ENCODE assay signal across 13 cellular contexts in the genomic region with DNA sequence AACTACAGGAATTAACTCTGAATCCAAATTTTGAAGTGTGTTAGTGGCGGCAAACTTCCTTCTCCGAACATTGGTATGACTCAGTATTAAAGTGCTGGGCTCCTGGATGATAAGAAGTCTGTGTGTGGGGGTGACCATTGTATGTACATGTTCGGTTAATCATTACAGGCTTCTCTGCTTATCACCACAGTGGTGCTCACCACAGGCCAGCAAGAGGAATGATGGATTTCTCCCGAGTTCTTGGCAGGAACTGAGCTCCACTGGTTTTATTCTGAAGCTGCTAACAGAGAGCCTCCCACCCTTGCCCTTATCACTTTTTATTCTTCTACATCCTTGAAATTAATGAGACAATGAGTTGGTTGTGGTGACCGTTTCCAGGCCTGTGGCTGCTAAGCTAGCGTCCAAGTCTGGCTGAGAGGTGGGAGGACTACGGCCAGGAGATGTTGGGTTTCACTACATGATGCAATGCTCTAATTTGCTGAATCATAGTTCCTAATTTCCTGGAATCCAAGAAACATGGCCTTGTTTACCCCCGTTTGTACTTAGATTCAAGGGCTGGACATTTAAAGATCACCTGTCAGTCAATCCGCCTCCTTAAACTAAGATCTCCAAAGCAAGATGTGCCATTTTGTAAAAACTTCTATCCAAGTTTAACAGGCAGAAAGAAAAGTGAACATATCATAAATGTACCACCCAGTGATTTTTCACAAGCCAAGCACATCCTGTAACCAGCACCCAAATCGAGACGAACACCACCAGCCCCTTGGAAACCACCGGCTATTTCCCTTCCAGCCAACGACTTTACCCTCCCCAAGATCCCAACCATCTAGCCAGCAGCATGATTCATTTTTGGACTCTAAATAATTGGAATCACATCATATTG.
DNase-seq lines count a peak whose midpoint lies in the region; ATAC-seq, FAIRE-seq and TF ChIP-seq lines count a peak whose summit lies in the region.
"Had no signal": no experiment of that assay in that cellular context is flagged by ENCODE, and none has a peak within 500 bp of the region (broad histone marks: within the 10 kb centered on the region; RNA-seq: fewer than 3 reads in every experiment).

No MANE protein-coding gene starts in this region.

- H3K27ac ChIP-seq in CD8-positive, alpha-beta memory T cell (ENCODE audit: low read depth, low read length) = peak overlapping the region; percentile 66
- H3K27ac ChIP-seq in PC-9 (peak overlapping the region; percentile 42; the same call in 1 of the 2 replicates), pancreas (peak overlapping the region; percentile 39 to 85 (median 62))

- TF ChIP-seq CTCF in PC-9 (conservative IDR thresholded peaks at IDR 0.05) = no peak
- no peak for TF ChIP-seq CTCF in fibroblast of the aortic adventitia (IDR thresholded peaks at IDR 0.05; ENCODE audit: insufficient read depth, low read length)
- TF ChIP-seq CTCF in pancreas (IDR thresholded peaks at IDR 0.05) = no peak

- H3K9me3 ChIP-seq in CD8-positive, alpha-beta memory T cell (ENCODE audit: low read length) = no peaks in the 10 kb centered on the region
- H3K9me3 ChIP-seq in PC-9 (ENCODE audit: insufficient read depth, low read depth) (no peaks in the 10 kb centered on the region), pancreas (no peaks in the 10 kb centered on the region), HAP-1 (peaks cover 2% of the 10 kb centered on the region; the same call in 1 of the 2 replicates)

- no peak overlapping the region for H3K27ac Mint-ChIP-seq in CD8-positive, alpha-beta memory T cell
- H3K27ac Mint-ChIP-seq in activated CD4-positive, alpha-beta T cell treated with anti-CD3 and anti-CD28 coated beads, Interleukin-2, amount 10 ng/mL, durations not matched to agents 24 days and 14 days = no peak overlapping the region
- H3K27ac Mint-ChIP-seq: CD4-positive, CD25-positive, alpha-beta regulatory T cell; memory B cell had no signal

- H3K4me1 Mint-ChIP-seq in CD8-positive, alpha-beta memory T cell = no peaks in the 10 kb centered on the region
- H3K4me1 Mint-ChIP-seq in activated CD4-positive, alpha-beta T cell treated with anti-CD3 and anti-CD28 coated beads, Interleukin-2, amount 10 ng/mL, durations not matched to agents 24 days and 14 days = no peaks in the 10 kb centered on the region
- H3K4me1 Mint-ChIP-seq: CD4-positive, CD25-positive, alpha-beta regulatory T cell; memory B cell had no signal

- H3K36me3 ChIP-seq in CD8-positive, alpha-beta memory T cell (ENCODE audit: insufficient read depth, low read length) = no peaks in the 10 kb centered on the region
- H3K36me3 ChIP-seq in PC-9 (ENCODE audit: low read depth) = no peaks in the 10 kb centered on the region
- H3K36me3 ChIP-seq in pancreas = no peaks in the 10 kb centered on the region
- H3K36me3 ChIP-seq in HAP-1 (replicated peaks) = no peaks in the 10 kb centered on the region

- no peak overlapping the region for H3K4me2 ChIP-seq in PC-9

- no peaks in the 10 kb centered on the region for H4K20me1 ChIP-seq in PC-9 (ENCODE audit: insufficient read depth)

- no peaks in the 10 kb centered on the region for H3K27me3 ChIP-seq in CD8-positive, alpha-beta memory T cell (ENCODE audit: insufficient read depth, low read length, poor library complexity, severe bottlenecking)
- no peaks in the 10 kb centered on the region for H3K27me3 ChIP-seq in PC-9 (ENCODE audit: insufficient read depth, low read depth)
- H3K27me3 ChIP-seq in pancreas = no peaks in the 10 kb centered on the region
- H3K27me3 ChIP-seq in HAP-1 (ENCODE audit: low read depth) = no peaks in the 10 kb centered on the region

- H2AFZ ChIP-seq in PC-9 = peak overlapping the region; percentile 50; the same call in 1 of the 2 replicates

- CTCF ChIA-PET in CD8-positive, alpha-beta memory T cell (lab: Charles Lee) = no interaction called here
- CTCF ChIA-PET in PC-9 (lab: Charles Lee) = no interaction called here

- 29 to 32% methylated on average over 13 of the region's 13 CpGs for WGBS in pancreas, 2 donors

- intact Hi-C loops in PC-9 (cut with micrococcal nuclease; ENCODE audit: unreplicated experiment) (no loop called here), pancreas (cut with DNase I) (no loop called here)
- intact Hi-C loops in activated CD4-positive, alpha-beta T cell treated with anti-CD3 and anti-CD28 coated beads, Interleukin-2, amount 10 ng/mL, durations not matched to agents 24 days and 14 days (cut with micrococcal nuclease) = no loop called here

- in situ Hi-C loops in HAP-1 (cut with MboI; ENCODE audit: low sequenced_read_pairs) = no loop called here

- ATAC-seq in pancreas = peak; percentile 98 to 99 (median 98)
- ATAC-seq: PC-3 had no signal

- H3K4me3 Mint-ChIP-seq in CD8-positive, alpha-beta memory T cell = no peak overlapping the region
- no peak overlapping the region for H3K4me3 Mint-ChIP-seq in activated CD4-positive, alpha-beta T cell treated with anti-CD3 and anti-CD28 coated beads, Interleukin-2, amount 10 ng/mL, durations not matched to agents 24 days and 14 days
- H3K4me3 Mint-ChIP-seq: CD4-positive, CD25-positive, alpha-beta regulatory T cell; memory B cell had no signal

- peaks cover 0 to 14% (median 2%) of the 10 kb centered on the region in 5 donors for H3K9me3 Mint-ChIP-seq in CD8-positive, alpha-beta memory T cell
- H3K9me3 Mint-ChIP-seq in activated CD4-positive, alpha-beta T cell treated with anti-CD3 and anti-CD28 coated beads, Interleukin-2, amount 10 ng/mL, durations not matched to agents 24 days and 14 days = peaks cover 4% of the 10 kb centered on the region

- H3K36me3 Mint-ChIP-seq in CD8-positive, alpha-beta memory T cell = no peaks in the 10 kb centered on the region
- no peaks in the 10 kb centered on the region for H3K36me3 Mint-ChIP-seq in activated CD4-positive, alpha-beta T cell treated with anti-CD3 and anti-CD28 coated beads, Interleukin-2, amount 10 ng/mL, durations not matched to agents 24 days and 14 days (ENCODE audit: low read depth)
- H3K36me3 Mint-ChIP-seq: CD4-positive, CD25-positive, alpha-beta regulatory T cell; memory B cell had no signal

- H3K27me3 Mint-ChIP-seq in CD8-positive, alpha-beta memory T cell = peaks cover 0 to 1% of the 10 kb centered on the region in 2 donors
- no peaks in the 10 kb centered on the region for H3K27me3 Mint-ChIP-seq in activated CD4-positive, alpha-beta T cell treated with anti-CD3 and anti-CD28 coated beads, Interleukin-2, amount 10 ng/mL, durations not matched to agents 24 days and 14 days
- H3K27me3 Mint-ChIP-seq: CD4-positive, CD25-positive, alpha-beta regulatory T cell; memory B cell had no signal

- FAIRE-seq in pancreas (lab: Jason Lieb, UNC) = no peak

- H3K9me2 ChIP-seq in PC-9 (ENCODE audit: insufficient read depth) = no peaks in the 10 kb centered on the region

- H3K4me1 ChIP-seq in CD8-positive, alpha-beta memory T cell (ENCODE audit: insufficient read depth, low read length) = no peaks in the 10 kb centered on the region
- peaks cover 6% of the 10 kb centered on the region for H3K4me1 ChIP-seq in PC-9 (replicated peaks; ENCODE audit: insufficient read depth)
- peaks cover 0 to 17% (median 7%) of the 10 kb centered on the region in 3 donors for H3K4me1 ChIP-seq in pancreas
- no peaks in the 10 kb centered on the region for H3K4me1 ChIP-seq in HAP-1

- no peak for DNase-seq in CD8-positive, alpha-beta memory T cell
- DNase-seq in PC-9 (peak in 1 of 2 experiments; percentile 9), fibroblast of the aortic adventitia (ENCODE audit: low read depth) (peak; percentile 100), pancreas (peak in 4 of 6 donors; percentile 50 to 79 (median 74)), HAP-1 (ENCODE audit: low spot score in 2 of 2) (no peak), NCI-H82 treated with DMSO at 0.1 percent for 48 hours (lab: John Stamatoyannopoulos, UW; ENCODE audit: unreplicated experiment) (no peak), NCI-H748 treated with DMSO at 0.1 percent for 48 hours (lab: John Stamatoyannopoulos, UW) (no peak)
- no peak for DNase-seq in activated CD4-positive, alpha-beta T cell treated with anti-CD3 and anti-CD28 coated beads, Interleukin-2, amount 10 ng/mL, durations not matched to agents 24 days and 14 days
- DNase-seq: activated CD4-positive, alpha-beta T cell treated with anti-CD3 and anti-CD28 coated beads, Interleukin-2, amount 50 U/mL, for 1 hour; CD4-positive, CD25-positive, alpha-beta regulatory T cell; NCI-H1105; PC-3 had no signal

- H3K4me3 ChIP-seq in CD8-positive, alpha-beta memory T cell (ENCODE audit: low read length) = no peak overlapping the region
- H3K4me3 ChIP-seq in PC-9 (no peak overlapping the region), fibroblast of the aortic adventitia (ENCODE audit: low read depth, low read length) (no peak overlapping the region), pancreas (no peak overlapping the region), HAP-1 (no peak overlapping the region)

- no peaks in the 10 kb centered on the region for H3F3A ChIP-seq in PC-9 (ENCODE audit: insufficient read depth, low read depth)

- TSS peak; percentile 36 for BruUV-seq in PC-9 (replicated peaks; lab: Mats Ljungman, UMichigan)

- no peaks in the 10 kb centered on the region for H3K79me2 ChIP-seq in PC-9 (ENCODE audit: low read depth)

- POLR2A ChIA-PET in CD8-positive, alpha-beta memory T cell (lab: Charles Lee) = no interaction called here
- POLR2A ChIA-PET in PC-9 (lab: Charles Lee; ENCODE audit: unreplicated experiment) = no interaction called here

Comparison
In these comparisons a context has a peak if more than half of its experiments do, and no peak if none do; other contexts are left out.
1. DNase-seq: peak in fibroblast of the aortic adventitia (single experiment) and pancreas (4 of 6); none in CD8-positive, alpha-beta memory T cell (0 of 5), HAP-1 (0 of 2), NCI-H82 treated with DMSO at 0.1 percent for 48 hours (single experiment), activated CD4-positive, alpha-beta T cell treated with anti-CD3 and anti-CD28 coated beads, Interleukin-2, amount 10 ng/mL, durations not matched to agents 24 days and 14 days (single experiment) and NCI-H748 treated with DMSO at 0.1 percent for 48 hours (single experiment).
2. Peak in every context shown above with its lines, with median percentiles within 50 percentile points of each other: H3K27ac ChIP-seq.